In the genomic region with DNA sequence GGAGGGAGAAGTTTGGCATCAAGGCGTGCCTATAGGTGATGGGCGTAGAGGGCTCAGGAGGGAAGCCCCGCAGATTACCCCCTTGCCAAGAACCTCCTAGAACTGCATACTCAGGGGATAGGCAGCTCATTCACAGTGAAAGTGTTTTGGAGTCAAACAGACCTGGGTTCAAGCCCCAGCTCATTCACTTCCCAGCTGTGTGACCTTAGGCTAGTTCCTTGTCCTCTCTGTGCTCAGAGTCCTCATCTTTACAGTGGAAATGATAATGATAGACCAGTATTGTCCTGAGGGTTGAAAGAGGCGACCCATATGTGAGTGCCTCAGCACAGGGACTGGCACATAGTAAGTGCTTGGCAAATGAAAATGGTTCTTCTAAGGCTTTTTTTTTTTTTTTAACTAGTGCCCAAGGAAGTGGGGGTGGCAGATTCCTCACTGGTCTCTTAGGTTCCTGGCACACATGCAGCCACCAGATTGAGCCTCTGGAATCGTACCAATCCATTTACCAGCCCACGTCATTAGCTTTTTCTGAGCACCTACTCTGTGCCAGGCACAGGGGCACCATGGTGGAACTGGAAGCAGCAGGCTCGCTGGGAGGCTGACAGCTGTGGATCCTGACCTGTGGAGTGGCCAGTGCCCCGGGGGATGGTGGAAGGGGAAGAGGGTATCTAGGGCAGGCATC, we compare ENCODE assay signal across 33 cellular contexts.
DNase-seq lines count a peak whose midpoint lies in the region; ATAC-seq, FAIRE-seq and TF ChIP-seq lines count a peak whose summit lies in the region.
"Had no signal": no experiment of that assay in that cellular context is flagged by ENCODE, and none has a peak within 500 bp of the region (broad histone marks: within the 10 kb centered on the region; RNA-seq: fewer than 3 reads in every experiment).

No MANE protein-coding gene starts in this region.

- H2AFZ ChIP-seq in keratinocyte (ENCODE audit: control insufficient read depth, low read length) (no peak overlapping the region), mesenchymal stem cell (ENCODE audit: low read depth, low read length) (no peak overlapping the region)

- ATAC-seq in HG02973 (IDR thresholded peaks at IDR 0.05; ENCODE audit: unreplicated experiment) = no peak
- ATAC-seq: esophagus mucosa, left lung, sciatic nerve, T-helper 17 cell, upper lobe of right lung had no signal

- no peaks in the 10 kb centered on the region for H4K20me1 ChIP-seq in keratinocyte (ENCODE audit: control insufficient read depth, extremely low read depth, insufficient read depth, low read length)

- peaks cover 47% of the 10 kb centered on the region for H3K79me2 ChIP-seq in keratinocyte (ENCODE audit: control insufficient read depth, insufficient read depth, low read length)

- peaks cover 45% of the 10 kb centered on the region for H3K4me1 Mint-ChIP-seq in activated CD4-positive, alpha-beta T cell treated with anti-CD3 and anti-CD28 coated beads, Interleukin-2, amount 10 ng/mL, durations not matched to agents 7 days and 5 days
- H3K4me1 Mint-ChIP-seq: endodermal cell had no signal

- H2AK5ac ChIP-seq in mesenchymal stem cell (ENCODE audit: low read length, severe bottlenecking) = no peak overlapping the region

- H2BK12ac ChIP-seq in mesenchymal stem cell (ENCODE audit: low read length in 2 of 2) = no peak overlapping the region

- CTCF ChIA-PET in activated CD4-positive, alpha-beta T cell treated with anti-CD3 and anti-CD28 coated beads, Interleukin-2, amount 10 ng/mL, durations not matched to agents 7 days and 5 days (lab: Charles Lee) = interaction anchor here (0.9 to 1.2 kb wide), 2 partner anchors 28 to 60 kb away, joined by 3 to 4 read pairs; no protein-coding TSS in a partner anchor
- CTCF ChIA-PET in RWPE1 (lab: Yijun Ruan, JAX) = interaction anchor here (0.8 to 1.7 kb wide), 4 partner anchors 13 to 130 kb away, joined by 3 to 7 read pairs (median 4); no protein-coding TSS in a partner anchor

- 92% methylated on average over 5 of the region's 8 CpGs for WGBS in mesenchymal stem cell

- H2BK15ac ChIP-seq in mesenchymal stem cell (ENCODE audit: low read depth, poor library complexity, severe bottlenecking) = no peak overlapping the region

- H3K4me2 ChIP-seq in keratinocyte (ENCODE audit: control insufficient read depth, extremely low read depth, insufficient read depth, low read depth, low read length) = no peak overlapping the region
- no peak overlapping the region for H3K4me2 ChIP-seq in mesenchymal stem cell (ENCODE audit: low read length, poor library complexity, severe bottlenecking)

- no peak overlapping the region for H3K4me3 ChIP-seq in keratinocyte (ENCODE audit: control insufficient read depth in 2 of 3, extremely low read depth in 1 of 3, insufficient read depth in 2 of 3, low read depth in 1 of 3, low read length in 3 of 3)
- H3K4me3 ChIP-seq in mesenchymal stem cell (ENCODE audit: insufficient read depth in 1 of 2, low read depth in 1 of 2, low read length in 2 of 2) = no peak overlapping the region
- H3K4me3 ChIP-seq: ascending aorta, cardiac muscle cell, left lung, prostate gland, upper lobe of right lung had no signal

- H3K23ac ChIP-seq in mesenchymal stem cell (ENCODE audit: low read length in 2 of 2) = no peak overlapping the region

- no peaks in the 10 kb centered on the region for H3K9me1 ChIP-seq in keratinocyte (ENCODE audit: control insufficient read depth, extremely low read depth, insufficient read depth, low read length)

- peak overlapping the region; percentile 49 for H3K27ac ChIP-seq in RWPE1
- H3K27ac ChIP-seq in keratinocyte (ENCODE audit: control insufficient read depth, insufficient read depth, low read length) = no peak overlapping the region
- peak overlapping the region; percentile 9 for H3K27ac ChIP-seq in temporal lobe (ENCODE audit: low read depth, low read length)
- no peak overlapping the region for H3K27ac ChIP-seq in mesenchymal stem cell (ENCODE audit: low read length, poor library complexity, severe bottlenecking)
- H3K27ac ChIP-seq: ascending aorta, cardiac muscle cell, left lung, prostate gland, upper lobe of right lung had no signal

- peaks cover 3 to 12% of the 10 kb centered on the region in 2 experiments for H3K36me3 ChIP-seq in keratinocyte (ENCODE audit: control insufficient read depth in 2 of 2, extremely low read depth in 1 of 2, insufficient read depth in 2 of 2, low read length in 2 of 2)
- H3K36me3 ChIP-seq in mesenchymal stem cell (ENCODE audit: control insufficient read depth in 1 of 2, insufficient read depth in 2 of 2, low read depth in 1 of 2, low read length in 2 of 2) = peaks cover 11 to 37% of the 10 kb centered on the region in 2 experiments
- H3K36me3 ChIP-seq: ascending aorta, cardiac muscle cell, prostate gland, upper lobe of right lung had no signal

- no peak overlapping the region for H2BK5ac ChIP-seq in mesenchymal stem cell (ENCODE audit: low read depth, low read length, poor library complexity, severe bottlenecking)

- no peak overlapping the region for H3K18ac ChIP-seq in mesenchymal stem cell (ENCODE audit: low read depth in 1 of 2, low read length in 2 of 2)

- no peaks in the 10 kb centered on the region for H3K9me3 Mint-ChIP-seq in activated CD4-positive, alpha-beta T cell treated with anti-CD3 and anti-CD28 coated beads, Interleukin-2, amount 10 ng/mL, durations not matched to agents 7 days and 5 days
- H3K9me3 Mint-ChIP-seq: activated naive CD8-positive, alpha-beta T cell treated with anti-CD3 and anti-CD28 coated beads for 36 hours; CD8-positive, alpha-beta memory T cell; dendritic cell treated with granulocyte-macrophage colony-stimulating factor and Interleukin-4, amounts not matched to agents 40 ng/mL and 50 ng/mL, for 4 days; endodermal cell had no signal

- H3K27ac Mint-ChIP-seq in activated CD4-positive, alpha-beta T cell treated with anti-CD3 and anti-CD28 coated beads, Interleukin-2, amount 10 ng/mL, durations not matched to agents 7 days and 5 days = peak overlapping the region; percentile 0
- H3K27ac Mint-ChIP-seq: activated naive CD8-positive, alpha-beta T cell treated with anti-CD3 and anti-CD28 coated beads for 36 hours; CD8-positive, alpha-beta memory T cell; dendritic cell treated with granulocyte-macrophage colony-stimulating factor and Interleukin-4, amounts not matched to agents 40 ng/mL and 50 ng/mL, for 4 days; endodermal cell; T-helper 17 cell had no signal

- POLR2A ChIA-PET in activated CD4-positive, alpha-beta T cell treated with anti-CD3 and anti-CD28 coated beads, Interleukin-2, amount 10 ng/mL, durations not matched to agents 7 days and 5 days (lab: Charles Lee) = no interaction called here
- POLR2A ChIA-PET in RWPE1 (lab: Yijun Ruan, JAX; ENCODE audit: low non-redundant PET) = no interaction called here

- H3K4me3 Mint-ChIP-seq in activated CD4-positive, alpha-beta T cell treated with anti-CD3 and anti-CD28 coated beads, Interleukin-2, amount 10 ng/mL, durations not matched to agents 7 days and 5 days = no peak overlapping the region
- H3K4me3 Mint-ChIP-seq: activated naive CD8-positive, alpha-beta T cell treated with anti-CD3 and anti-CD28 coated beads for 36 hours; CD8-positive, alpha-beta memory T cell; dendritic cell treated with granulocyte-macrophage colony-stimulating factor and Interleukin-4, amounts not matched to agents 40 ng/mL and 50 ng/mL, for 4 days; endodermal cell; T-helper 17 cell had no signal

- peaks cover 13% of the 10 kb centered on the region for H3K4me1 ChIP-seq in keratinocyte (ENCODE audit: control insufficient read depth, extremely low read depth, insufficient read depth, low read length)
- H3K4me1 ChIP-seq in mesenchymal stem cell (ENCODE audit: control insufficient read depth, insufficient read depth, low read depth, low read length) = peaks cover 11% of the 10 kb centered on the region
- H3K4me1 ChIP-seq: ascending aorta, prostate gland, upper lobe of right lung had no signal

- no peaks in the 10 kb centered on the region for H3K27me3 ChIP-seq in keratinocyte (ENCODE audit: control insufficient read depth, extremely low read depth, insufficient read depth, low read length)
- no peaks in the 10 kb centered on the region for H3K27me3 ChIP-seq in mesenchymal stem cell (ENCODE audit: control insufficient read depth in 1 of 2, insufficient read depth in 1 of 2, low read length in 2 of 2)
- H3K27me3 ChIP-seq: ascending aorta, cardiac muscle cell, left lung, upper lobe of right lung had no signal

- no peak overlapping the region for H4K8ac ChIP-seq in mesenchymal stem cell (ENCODE audit: low read length)

- TF ChIP-seq CTCF in RWPE1 (conservative IDR thresholded peaks at IDR 0.05; ENCODE audit: low read depth) (no peak), keratinocyte (optimal IDR thresholded peaks at IDR 0.05 in 1 of 3, IDR thresholded peaks at IDR 0.05 in 1 of 3, conservative IDR thresholded peaks at IDR 0.05 in 1 of 3; ENCODE audit: extremely low read depth in 1 of 3, insufficient read depth in 2 of 3, low read length in 3 of 3) (no peak)

- H3K9ac ChIP-seq in keratinocyte (ENCODE audit: control insufficient read depth, extremely low read depth, insufficient read depth, low read length) (no peak overlapping the region), mesenchymal stem cell (ENCODE audit: low read length) (no peak overlapping the region)

- DNase-seq in activated CD4-positive, alpha-beta T cell treated with anti-CD3 and anti-CD28 coated beads, Interleukin-2, amount 10 ng/mL, durations not matched to agents 7 days and 5 days = no peak
- DNase-seq in activated CD4-positive, alpha-beta T cell treated with anti-CD3 and anti-CD28 coated beads for 1 hour = no peak
- DNase-seq in RWPE1 (ENCODE audit: low spot score) (no peak), keratinocyte (ENCODE audit: low read depth, low spot score) (no peak), mesenchymal stem cell (no peak)
- DNase-seq in stimulated activated CD4-positive, alpha-beta T cell treated with anti-CD3 and anti-CD28 coated beads, Interleukin-4, amount 100 ng/mL, for 4 hours = no peak
- DNase-seq: 8988T; activated CD4-positive, alpha-beta T cell treated with anti-CD3 and anti-CD28 coated beads, Interleukin-2, amount 50 U/mL, for 48 hours; activated CD8-positive, alpha-beta memory T cell treated with anti-CD3 and anti-CD28 coated beads, Interleukin-2, amount 50 U/mL, for 4 hours; activated naive CD8-positive, alpha-beta T cell treated with anti-CD3 and anti-CD28 coated beads for 36 hours; CD8-positive, alpha-beta memory T cell; endodermal cell; foreskin fibroblast; H7; left lung; NCI-H146; NCI-H2107; NCI-H345; NCI-H69; SHP77; stimulated activated CD4-positive, alpha-beta T cell treated with anti-CD3 and anti-CD28 coated beads, Interleukin-12 subunit alpha, Interleukin-12 subunit beta, amount 100 ng/mL, for 4 hours; stimulated activated CD4-positive, alpha-beta T cell treated with anti-CD3 and anti-CD28 coated beads, Interleukin-2, amount 100 ng/mL, for 48 hours; T-helper 17 cell; upper lobe of right lung had no signal

- no peak overlapping the region for H2BK120ac ChIP-seq in mesenchymal stem cell (ENCODE audit: low read depth, low read length)

- H3K14ac ChIP-seq in mesenchymal stem cell (ENCODE audit: low read length in 2 of 2) = no peak overlapping the region

- no peaks in the 10 kb centered on the region for H3K27me3 Mint-ChIP-seq in activated CD4-positive, alpha-beta T cell treated with anti-CD3 and anti-CD28 coated beads, Interleukin-2, amount 10 ng/mL, durations not matched to agents 7 days and 5 days
- H3K27me3 Mint-ChIP-seq: activated naive CD8-positive, alpha-beta T cell treated with anti-CD3 and anti-CD28 coated beads for 36 hours; CD8-positive, alpha-beta memory T cell; T-helper 17 cell had no signal

- dilution Hi-C loops in keratinocyte (cut with MboI; ENCODE audit: extremely low pct_ligation_motif_present, low sequenced_read_pairs) = no loop called here

- peaks cover 70% of the 10 kb centered on the region for H3K79me1 ChIP-seq in mesenchymal stem cell (replicated peaks; ENCODE audit: low read length, poor library complexity, severe bottlenecking)

- no peaks in the 10 kb centered on the region for H3K36me3 Mint-ChIP-seq in activated CD4-positive, alpha-beta T cell treated with anti-CD3 and anti-CD28 coated beads, Interleukin-2, amount 10 ng/mL, durations not matched to agents 7 days and 5 days (ENCODE audit: low read depth)

- peak; percentile 17 for FAIRE-seq in keratinocyte (lab: Jason Lieb, UNC)
- FAIRE-seq: TTC549 had no signal

- H4K91ac ChIP-seq in mesenchymal stem cell (ENCODE audit: low read length) = no peak overlapping the region

- H3K9me3 ChIP-seq in keratinocyte (ENCODE audit: control insufficient read depth, low read depth, low read length) = no peaks in the 10 kb centered on the region
- H3K9me3 ChIP-seq in mesenchymal stem cell (ENCODE audit: control insufficient read depth, low read length) = no peaks in the 10 kb centered on the region
- H3K9me3 ChIP-seq: ascending aorta, left lung, prostate gland, upper lobe of right lung had no signal

- no peak overlapping the region for H3K4ac ChIP-seq in mesenchymal stem cell (ENCODE audit: low read depth in 1 of 2, low read length in 2 of 2)

Comparison
In these comparisons a context has a peak if more than half of its experiments do, and no peak if none do; other contexts are left out.
1. H3K27ac ChIP-seq: peak in RWPE1 (single experiment) and temporal lobe (single experiment); none in keratinocyte (single experiment) and mesenchymal stem cell (single experiment).